In the genomic region with DNA sequence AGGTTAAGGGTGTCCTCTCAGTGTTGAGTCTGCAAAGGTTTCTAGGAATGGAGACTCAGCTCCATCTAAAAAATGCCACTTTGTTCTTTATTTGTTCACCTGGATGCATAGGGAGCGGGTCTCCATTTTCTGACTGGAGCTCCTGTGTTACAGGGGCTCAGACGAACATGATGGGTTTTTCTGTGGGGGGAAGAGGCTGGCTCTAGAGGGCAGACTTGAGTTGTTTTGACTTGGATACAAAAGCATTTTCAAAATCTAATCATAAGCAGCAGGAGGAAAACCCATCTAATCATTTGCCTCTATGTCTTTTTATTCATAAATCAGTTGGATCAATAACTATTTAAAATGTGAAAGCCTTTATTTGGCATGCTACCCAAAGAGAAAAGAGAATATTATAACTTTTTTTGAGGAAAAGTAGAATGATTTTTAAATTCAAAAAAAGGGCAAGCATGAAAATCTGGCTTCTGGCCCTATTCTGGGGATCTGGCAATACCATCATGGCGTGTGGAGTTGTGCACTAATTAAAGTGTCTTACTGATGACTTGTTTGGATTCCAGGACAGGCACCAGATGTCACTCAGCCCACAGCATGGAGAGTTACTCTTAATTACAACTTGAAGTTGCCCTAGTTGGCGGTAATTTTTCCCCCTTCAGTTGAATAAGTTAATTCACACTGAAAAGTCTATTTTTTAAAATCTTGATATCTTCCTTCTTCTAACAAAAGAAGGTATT, we compare ENCODE assay signal across 10 cellular contexts.
DNase-seq lines count a peak whose midpoint lies in the region; ATAC-seq and TF ChIP-seq lines count a peak whose summit lies in the region.
"Had no signal": no experiment of that assay in that cellular context is flagged by ENCODE, and none has a peak within 500 bp of the region (broad histone marks: within the 10 kb centered on the region; RNA-seq: fewer than 3 reads in every experiment).

No MANE protein-coding gene starts in this region.

- no peaks in the 10 kb centered on the region for H3K79me2 ChIP-seq in MM.1S (ENCODE audit: low read length)

- peak; percentile 2 for DNase-seq in NCI-H1092 treated with DMSO at 0.1 percent for 48 hours (lab: John Stamatoyannopoulos, UW)
- no peak for DNase-seq in NCI-H1092 (lab: John Stamatoyannopoulos, UW)
- DNase-seq in MM.1S: peak; percentile 31
- DNase-seq in endodermal cell: peak; percentile 82
- DNase-seq in progenitor cell of endocrine pancreas (ENCODE audit: low spot score, unreplicated experiment): no peak
- no peak for DNase-seq in activated effector memory CD4-positive, alpha-beta T cell treated with Interleukin-2 at 50 U/mL for 16 hours
- DNase-seq in NCI-H2029 treated with DMSO at 0.1 percent for 48 hours (lab: John Stamatoyannopoulos, UW): no peak

- no peak overlapping the region for H2AFZ ChIP-seq in MM.1S (ENCODE audit: low read length)

- H3K4me1 ChIP-seq in MM.1S (ENCODE audit: low read length): peaks cover 4% of the 10 kb centered on the region; the same call in 1 of the 2 replicates
- H3K4me1 ChIP-seq in endodermal cell (ENCODE audit: control insufficient read depth, insufficient read depth, low read length): peaks cover 3% of the 10 kb centered on the region

- H3K4me3 ChIP-seq in MM.1S (ENCODE audit: low read length) (no peak overlapping the region), endodermal cell (ENCODE audit: low read length) (no peak overlapping the region)

- no peaks in the 10 kb centered on the region for H4K20me1 ChIP-seq in MM.1S (ENCODE audit: insufficient read depth, low read length)

- H3K27ac Mint-ChIP-seq in endodermal cell: peak overlapping the region; percentile 54
- H3K27ac Mint-ChIP-seq in progenitor cell of endocrine pancreas: no peak overlapping the region
- H3K27ac Mint-ChIP-seq: activated naive CD4-positive, alpha-beta T cell treated with anti-CD3 and anti-CD28 coated beads, Interleukin-2, amount 50 U/mL, for 24 hours had no signal

- H3K36me3 ChIP-seq in MM.1S (replicated peaks; ENCODE audit: insufficient read depth, low read length) (no peaks in the 10 kb centered on the region), endodermal cell (ENCODE audit: control insufficient read depth, insufficient read depth, low read length) (no peaks in the 10 kb centered on the region)

- H3K4me2 ChIP-seq in MM.1S (ENCODE audit: low read depth, low read length): no peak overlapping the region

- no peaks in the 10 kb centered on the region for H3K9me3 ChIP-seq in MM.1S (replicated peaks; ENCODE audit: insufficient read depth, low read length)
- H3K9me3 ChIP-seq in endodermal cell (ENCODE audit: control insufficient read depth, low read length): peaks cover 7% of the 10 kb centered on the region

- H3F3A ChIP-seq in MM.1S (ENCODE audit: insufficient read depth, low read length): no peaks in the 10 kb centered on the region

- H3K4me1 Mint-ChIP-seq in endodermal cell (peaks cover 35% of the 10 kb centered on the region), progenitor cell of endocrine pancreas (ENCODE audit: low read depth) (peaks cover 7% of the 10 kb centered on the region)

- 79 to 86% methylated on average over 1 to 4 of the region's 4 CpGs for WGBS in endodermal cell (ENCODE audit: insufficient coverage in 1 of 2, insufficient read length in 1 of 2), 2 experiments

- peaks cover 8% of the 10 kb centered on the region for H3K36me3 Mint-ChIP-seq in endodermal cell (ENCODE audit: low read depth)
- H3K36me3 Mint-ChIP-seq in progenitor cell of endocrine pancreas (ENCODE audit: insufficient read depth): no peaks in the 10 kb centered on the region
- H3K36me3 Mint-ChIP-seq: activated naive CD4-positive, alpha-beta T cell treated with anti-CD3 and anti-CD28 coated beads, Interleukin-2, amount 50 U/mL, for 24 hours had no signal

- H3K27ac ChIP-seq in MM.1S (ENCODE audit: low read length) (no peak overlapping the region), endodermal cell (ENCODE audit: low read depth, low read length) (no peak overlapping the region)
- H3K27ac ChIP-seq: HL-60 had no signal

- TF ChIP-seq CTCF in MM.1S (IDR thresholded peaks at IDR 0.05; ENCODE audit: low read length) (peak; percentile 48), endodermal cell (conservative IDR thresholded peaks at IDR 0.05) (peak; percentile 80), progenitor cell of endocrine pancreas (IDR thresholded peaks at IDR 0.05; ENCODE audit: unreplicated experiment) (peak; percentile 59)

- no peaks in the 10 kb centered on the region for H3K27me3 ChIP-seq in MM.1S (replicated peaks; ENCODE audit: insufficient read depth, low read length)
- H3K27me3 ChIP-seq in endodermal cell (ENCODE audit: control insufficient read depth, insufficient read depth, low read length, poor library complexity, severe bottlenecking): no peaks in the 10 kb centered on the region

- no peak overlapping the region for H3K4me3 Mint-ChIP-seq in endodermal cell
- no peak overlapping the region for H3K4me3 Mint-ChIP-seq in progenitor cell of endocrine pancreas (ENCODE audit: low read depth)
- H3K4me3 Mint-ChIP-seq: activated naive CD4-positive, alpha-beta T cell treated with anti-CD3 and anti-CD28 coated beads, Interleukin-2, amount 50 U/mL, for 24 hours had no signal

- peaks cover 19% of the 10 kb centered on the region for H3K9me3 Mint-ChIP-seq in endodermal cell
- peaks cover 4% of the 10 kb centered on the region for H3K9me3 Mint-ChIP-seq in progenitor cell of endocrine pancreas (ENCODE audit: low read depth)
- H3K9me3 Mint-ChIP-seq: activated naive CD4-positive, alpha-beta T cell treated with anti-CD3 and anti-CD28 coated beads, Interleukin-2, amount 50 U/mL, for 24 hours had no signal

- no peaks in the 10 kb centered on the region for H3K9me2 ChIP-seq in MM.1S (replicated peaks; ENCODE audit: insufficient read depth, low read length)

- no peak for ATAC-seq in HG02763 (IDR thresholded peaks at IDR 0.05; ENCODE audit: unreplicated experiment)

- H3K27me3 Mint-ChIP-seq in endodermal cell (ENCODE audit: insufficient read depth): no peaks in the 10 kb centered on the region
- H3K27me3 Mint-ChIP-seq in progenitor cell of endocrine pancreas: no peaks in the 10 kb centered on the region
- H3K27me3 Mint-ChIP-seq: activated naive CD4-positive, alpha-beta T cell treated with anti-CD3 and anti-CD28 coated beads, Interleukin-2, amount 50 U/mL, for 24 hours had no signal

- H3K9ac ChIP-seq in MM.1S (ENCODE audit: low read length) (no peak overlapping the region), endodermal cell (ENCODE audit: extremely low read depth, low read length, poor library complexity, severe bottlenecking) (no peak overlapping the region)

Comparison
In these comparisons a context has a peak if more than half of its experiments do, and no peak if none do; other contexts are left out.
1. DNase-seq: peak in NCI-H1092 treated with DMSO at 0.1 percent for 48 hours (single experiment), MM.1S (single experiment) and endodermal cell (single experiment); none in NCI-H1092 (single experiment), progenitor cell of endocrine pancreas (single experiment), activated effector memory CD4-positive, alpha-beta T cell treated with Interleukin-2 at 50 U/mL for 16 hours (single experiment) and NCI-H2029 treated with DMSO at 0.1 percent for 48 hours (single experiment).
2. Peak in every context shown above with its lines, with median percentiles within 50 percentile points of each other: CTCF ChIP-seq.